ENCODE assay signal across 17 cellular contexts in genomic region chr5:59180515-59180914, GRCh38.
DNase-seq lines count a peak whose midpoint lies in the region; ATAC-seq and TF ChIP-seq lines count a peak whose summit lies in the region.
"Had no signal": no experiment of that assay in that cellular context is flagged by ENCODE, and none has a peak within 500 bp of the region (broad histone marks: within the 10 kb centered on the region; RNA-seq: fewer than 3 reads in every experiment).

No MANE protein-coding gene starts in this region.

- H3K9me3 ChIP-seq in left ventricle myocardium inferior (replicated peaks) = no peaks in the 10 kb centered on the region
- H3K9me3 ChIP-seq: SK-N-SH had no signal

- H3K27me3 ChIP-seq in GM06990 (replicated peaks; ENCODE audit: control insufficient read depth, insufficient read depth, low read length) (no peaks in the 10 kb centered on the region), left ventricle myocardium inferior (ENCODE audit: low read depth) (no peaks in the 10 kb centered on the region)

- no peak overlapping the region for H3K4me3 ChIP-seq in GM06990 (replicated peaks; ENCODE audit: low read depth, low read length)
- no peak overlapping the region for H3K4me3 ChIP-seq in left ventricle myocardium inferior

- peak; percentile 66 for DNase-seq in GM06990 (ENCODE audit: extremely low read depth, insufficient read length)
- DNase-seq in D341Med (ENCODE audit: low spot score) = no peak
- no peak for DNase-seq in dermis blood vessel endothelial cell
- DNase-seq in left ventricle myocardium inferior = no peak
- no peak for DNase-seq in NCI-H1417 (lab: John Stamatoyannopoulos, UW)
- DNase-seq: 8988T; activated CD4-positive, alpha-beta T cell treated with anti-CD3 and anti-CD28 coated beads for 1 hour; activated effector memory CD4-positive, alpha-beta T cell treated with Interleukin-2 at 50 U/mL for 16 hours; central memory CD4-positive, alpha-beta T cell; erythroblast; NCI-H1417 treated with DMSO at 0.1 percent for 48 hours; SK-N-SH; stimulated activated CD4-positive, alpha-beta T cell treated with anti-CD3 and anti-CD28 coated beads, Interleukin-1b, Interleukin-23, amount 100 ng/mL, for 48 hours had no signal

- no peaks in the 10 kb centered on the region for H3K4me1 ChIP-seq in left ventricle myocardium inferior
- H3K4me1 ChIP-seq: parathyroid adenoma had no signal

- no peaks in the 10 kb centered on the region for H3K36me3 ChIP-seq in GM06990 (ENCODE audit: control insufficient read depth, insufficient read depth, low read length)
- H3K36me3 ChIP-seq in left ventricle myocardium inferior = peaks cover 4% of the 10 kb centered on the region

- TF ChIP-seq CTCF in GM06990 (IDR thresholded peaks at IDR 0.05; ENCODE audit: insufficient read depth, low read length, poor library complexity, severe bottlenecking) = no peak
- TF ChIP-seq CTCF in left ventricle myocardium inferior (IDR thresholded peaks at IDR 0.05; ENCODE audit: borderline replicate concordance) = no peak

- ATAC-seq in GM19035 (IDR thresholded peaks at IDR 0.05; ENCODE audit: unreplicated experiment) (peak; percentile 79), GM21737 (IDR thresholded peaks at IDR 0.05; ENCODE audit: unreplicated experiment) (peak; percentile 60), HG03108 (IDR thresholded peaks at IDR 0.05; ENCODE audit: unreplicated experiment) (peak; percentile 65)

- H3K27ac ChIP-seq in left ventricle myocardium inferior (replicated peaks) = no peak overlapping the region
- H3K27ac ChIP-seq: parathyroid adenoma had no signal

- intact Hi-C loops in left ventricle myocardium inferior (cut with micrococcal nuclease) = loop anchor here (10.0 kb wide), 1 partner anchor 494 kb away; no protein-coding TSS in a partner anchor
